ENCODE assay signal across 28 cellular contexts in the genomic region with DNA sequence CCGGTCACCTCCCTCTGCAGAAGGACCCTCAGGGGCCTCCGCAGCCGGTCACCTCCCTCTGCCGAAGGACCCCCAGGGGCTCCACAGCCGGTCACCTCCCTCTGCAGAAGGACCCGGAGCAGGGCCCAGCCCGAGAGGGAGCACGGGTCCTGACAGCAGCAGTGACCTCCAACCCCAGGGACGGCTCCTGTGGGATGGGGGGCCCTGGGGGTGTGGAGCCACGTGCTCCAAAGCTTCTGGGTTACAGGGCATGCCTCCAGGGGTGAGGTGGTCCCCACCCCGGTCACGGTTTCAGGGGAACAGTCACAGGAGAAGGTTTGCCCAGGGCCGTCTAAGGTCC. TPM values are rescaled to one million over a fixed set of nuclear protein-coding genes. Genes with fewer than 3 reads are reported as not detected.
DNase-seq lines count a peak whose midpoint lies in the region; ATAC-seq and TF ChIP-seq lines count a peak whose summit lies in the region.
"Had no signal": no experiment of that assay in that cellular context is flagged by ENCODE, and none has a peak within 500 bp of the region (broad histone marks: within the 10 kb centered on the region; RNA-seq: fewer than 3 reads in every experiment).

No MANE protein-coding gene starts in this region.

- no peaks in the 10 kb centered on the region for H3K9me3 ChIP-seq in right lobe of liver
- no peaks in the 10 kb centered on the region for H3K9me3 ChIP-seq in spleen
- H3K9me3 ChIP-seq: esophagus muscularis mucosa, heart right ventricle, upper lobe of left lung had no signal

- H3K27ac ChIP-seq in right lobe of liver (no peak overlapping the region), spleen (no peak overlapping the region)
- H3K27ac ChIP-seq: esophagus muscularis mucosa, heart right ventricle, upper lobe of left lung had no signal

- H3K27me3 ChIP-seq in right lobe of liver (no peaks in the 10 kb centered on the region), spleen (replicated peaks in 1 of 7) (no peaks in the 10 kb centered on the region)
- H3K27me3 ChIP-seq: heart right ventricle, upper lobe of left lung had no signal

- DNase-seq in activated T-cell treated with anti-CD3 and anti-CD28 coated beads, Interleukin-2, amount 50 U/mL, for 24 hours = peak; percentile 29
- no peak for DNase-seq in activated T-cell treated with anti-CD3 and anti-CD28 coated beads for 4 hours
- DNase-seq in chondrocyte (ENCODE audit: low spot score) = peak; percentile 75
- peak; percentile 15 to 48 (median 47) for DNase-seq in right lobe of liver
- peak; percentile 58 for DNase-seq in spleen
- no peak for DNase-seq in activated CD4-positive, alpha-beta T cell treated with anti-CD3 and anti-CD28 coated beads, Interleukin-2, amount 50 U/mL, for 1 hour
- DNase-seq in NCI-H1694 treated with DMSO at 0.1 percent for 48 hours (lab: John Stamatoyannopoulos, UW) = no peak
- DNase-seq: activated CD4-positive, alpha-beta memory T cell treated with anti-CD3 and anti-CD28 coated beads for 36 hours; activated gamma-delta T cell treated with Interleukin-2 at 50 U/mL for 16 hours; activated naive CD8-positive, alpha-beta T cell treated with anti-CD3 and anti-CD28 coated beads, Interleukin-2, amount 50 U/mL, for 24 hours; caudate nucleus; CD4-positive, CD25-positive, alpha-beta regulatory T cell; DMS79 treated with DMSO at 0.1 percent for 48 hours; foreskin fibroblast; GDM1; heart right ventricle; mesenchymal stem cell; NCI-H1436 treated with DMSO at 0.1 percent for 48 hours; NCI-H345; SHP77 treated with DMSO at 0.1 percent for 48 hours; stimulated activated CD4-positive, alpha-beta T cell treated with anti-CD3 and anti-CD28 coated beads, Interleukin-15, amount 100 ng/mL, for 24 hours; stimulated activated CD4-positive, alpha-beta T cell treated with anti-CD3 and anti-CD28 coated beads, Interleukin-4, amount 100 ng/mL, for 4 hours; substantia nigra had no signal

- H3K36me3 ChIP-seq in right lobe of liver (peaks cover 0 to 34% (median 16%) of the 10 kb centered on the region in 4 donors), spleen (peaks cover 0 to 54% (median 6%) of the 10 kb centered on the region in 6 donors)

- H3K4me3 Mint-ChIP-seq in activated T-cell treated with anti-CD3 and anti-CD28 coated beads, Interleukin-2, amount 50 U/mL, for 24 hours = no peak overlapping the region
- H3K4me3 Mint-ChIP-seq in chondrocyte (ENCODE audit: unreplicated experiment) = no peak overlapping the region
- H3K4me3 Mint-ChIP-seq: activated CD4-positive, alpha-beta memory T cell treated with anti-CD3 and anti-CD28 coated beads for 36 hours; activated naive CD8-positive, alpha-beta T cell treated with anti-CD3 and anti-CD28 coated beads, Interleukin-2, amount 50 U/mL, for 24 hours; CD4-positive, CD25-positive, alpha-beta regulatory T cell had no signal

- WGBS in right lobe of liver (ENCODE audit: insufficient coverage, low coverage, low lambda C conversion rate, missing lambda C conversion rate) = 60% methylated on average over 4 of the region's 13 CpGs
- 84 to 90% (median 86%) methylated on average over 11 to 13 of the region's 13 CpGs for WGBS in spleen, 5 donors

- H3K4me1 ChIP-seq in right lobe of liver (peaks cover 0 to 4% (median 0%) of the 10 kb centered on the region in 4 donors), spleen (peaks cover 0 to 8% (median 2%) of the 10 kb centered on the region in 6 donors)
- H3K4me1 ChIP-seq: esophagus muscularis mucosa, heart right ventricle, upper lobe of left lung had no signal

- no peaks in the 10 kb centered on the region for H3K27me3 Mint-ChIP-seq in activated T-cell treated with anti-CD3 and anti-CD28 coated beads, Interleukin-2, amount 50 U/mL, for 24 hours
- H3K27me3 Mint-ChIP-seq in chondrocyte (ENCODE audit: low read depth) = no peaks in the 10 kb centered on the region
- H3K27me3 Mint-ChIP-seq: activated CD4-positive, alpha-beta memory T cell treated with anti-CD3 and anti-CD28 coated beads for 36 hours; activated naive CD8-positive, alpha-beta T cell treated with anti-CD3 and anti-CD28 coated beads, Interleukin-2, amount 50 U/mL, for 24 hours; CD4-positive, CD25-positive, alpha-beta regulatory T cell; IgD-negative memory B cell had no signal

- TF ChIP-seq CTCF in chondrocyte (IDR thresholded peaks at IDR 0.05) = no peak
- TF ChIP-seq CTCF in right lobe of liver (IDR thresholded peaks at IDR 0.05) = no peak
- no peak for TF ChIP-seq CTCF in spleen (IDR thresholded peaks at IDR 0.05 in 8 of 11, conservative IDR thresholded peaks at IDR 0.05 in 3 of 11)

- TF ChIP-seq POLR2A in right lobe of liver (IDR thresholded peaks at IDR 0.05) = no peak
- no peak for TF ChIP-seq POLR2A in spleen (IDR thresholded peaks at IDR 0.05)

- H3K27ac Mint-ChIP-seq in activated T-cell treated with anti-CD3 and anti-CD28 coated beads, Interleukin-2, amount 50 U/mL, for 24 hours = no peak overlapping the region
- peak overlapping the region; percentile 22 for H3K27ac Mint-ChIP-seq in chondrocyte (ENCODE audit: unreplicated experiment)
- H3K27ac Mint-ChIP-seq: activated CD4-positive, alpha-beta memory T cell treated with anti-CD3 and anti-CD28 coated beads for 36 hours; activated naive CD8-positive, alpha-beta T cell treated with anti-CD3 and anti-CD28 coated beads, Interleukin-2, amount 50 U/mL, for 24 hours; CD4-positive, CD25-positive, alpha-beta regulatory T cell; IgD-negative memory B cell had no signal

- no peak overlapping the region for H3K4me3 ChIP-seq in right lobe of liver
- H3K4me3 ChIP-seq in spleen = no peak overlapping the region
- H3K4me3 ChIP-seq: esophagus muscularis mucosa, heart right ventricle, upper lobe of left lung had no signal

- no peak for ATAC-seq in right lobe of liver
- ATAC-seq in GM19395 (IDR thresholded peaks at IDR 0.05; ENCODE audit: unreplicated experiment) = no peak
- ATAC-seq: activated CD4-positive, CD25-positive, alpha-beta regulatory T cell treated with anti-CD3 and anti-CD28 coated beads, Interleukin-2, amount 50 U/mL, for 24 hours; activated naive CD8-positive, alpha-beta T cell treated with anti-CD3 and anti-CD28 coated beads, Interleukin-2, amount 50 U/mL, for 24 hours had no signal

- H3K9me3 Mint-ChIP-seq in activated T-cell treated with anti-CD3 and anti-CD28 coated beads, Interleukin-2, amount 50 U/mL, for 24 hours = no peaks in the 10 kb centered on the region
- H3K9me3 Mint-ChIP-seq in chondrocyte (ENCODE audit: low read depth) = no peaks in the 10 kb centered on the region
- H3K9me3 Mint-ChIP-seq: activated CD4-positive, alpha-beta memory T cell treated with anti-CD3 and anti-CD28 coated beads for 36 hours; activated naive CD8-positive, alpha-beta T cell treated with anti-CD3 and anti-CD28 coated beads, Interleukin-2, amount 50 U/mL, for 24 hours had no signal

- H3K36me3 Mint-ChIP-seq in activated T-cell treated with anti-CD3 and anti-CD28 coated beads, Interleukin-2, amount 50 U/mL, for 24 hours (ENCODE audit: low read depth) = no peaks in the 10 kb centered on the region
- peaks cover 20% of the 10 kb centered on the region for H3K36me3 Mint-ChIP-seq in chondrocyte (ENCODE audit: low read depth)
- H3K36me3 Mint-ChIP-seq: activated CD4-positive, alpha-beta memory T cell treated with anti-CD3 and anti-CD28 coated beads for 36 hours; IgD-negative memory B cell had no signal

- intact Hi-C loops in right lobe of liver (cut with DNase I) (no loop called here), spleen (cut with DNase I; ENCODE audit: low total_unique reads) (no loop called here)

- no peaks in the 10 kb centered on the region for H3K4me1 Mint-ChIP-seq in activated T-cell treated with anti-CD3 and anti-CD28 coated beads, Interleukin-2, amount 50 U/mL, for 24 hours (ENCODE audit: low read depth)
- H3K4me1 Mint-ChIP-seq in chondrocyte (ENCODE audit: low read depth) = no peaks in the 10 kb centered on the region

RNA-seq across cellular contexts. Expression of gene SLC19A1, which starts 40.3 kb away (rescaled TPM):
- total RNA-seq in chondrocyte = 6.5 to 12.7 TPM (median 7.8 TPM) in 3 replicates
- 10 to 100 TPM in 4 of 6 experiments, 1 to 10 TPM in 2; 4.5 to 24.5 (median 15.7) TPM for total RNA-seq in right lobe of liver
- 10 to 100 TPM; 21.6 to 52.8 (median 35.0) TPM for total RNA-seq in spleen
- 10 to 100 TPM in 2 of 3 donors, 1 to 10 TPM in 1; 7.5 to 17.6 (median 13.3) TPM for polyA plus RNA-seq in spleen

Comparison
In these comparisons a context has a peak if more than half of its experiments do, and no peak if none do; other contexts are left out.
1. DNase-seq: peak in activated T-cell treated with anti-CD3 and anti-CD28 coated beads, Interleukin-2, amount 50 U/mL, for 24 hours (single experiment), chondrocyte (single experiment), right lobe of liver (3 of 3) and spleen (single experiment); none in activated T-cell treated with anti-CD3 and anti-CD28 coated beads for 4 hours (single experiment), activated CD4-positive, alpha-beta T cell treated with anti-CD3 and anti-CD28 coated beads, Interleukin-2, amount 50 U/mL, for 1 hour (single experiment) and NCI-H1694 treated with DMSO at 0.1 percent for 48 hours (single experiment).